Comparison of ENCODE assay signal across 26 cellular contexts in genomic region chr17:36686123-36686669, GRCh38.
DNase-seq lines count a peak whose midpoint lies in the region; ATAC-seq, FAIRE-seq and TF ChIP-seq lines count a peak whose summit lies in the region.
"Had no signal": no experiment of that assay in that cellular context is flagged by ENCODE, and none has a peak within 500 bp of the region (broad histone marks: within the 10 kb centered on the region; RNA-seq: fewer than 3 reads in every experiment).

No MANE protein-coding gene starts in this region.

- FAIRE-seq in HTR-8/SVneo (lab: Jason Lieb, UNC), result no peak

- H3K9me3 ChIP-seq in SJCRH30 (replicated peaks), result no peaks in the 10 kb centered on the region
- no peaks in the 10 kb centered on the region for H3K9me3 ChIP-seq in iPS-15b (ENCODE audit: control insufficient read depth, insufficient read depth, low read length)
- H3K9me3 ChIP-seq: right lobe of liver, upper lobe of left lung had no signal

- H3K27me3 ChIP-seq in SJCRH30 (peaks cover 15% of the 10 kb centered on the region), iPS-15b (ENCODE audit: control insufficient read depth, insufficient read depth, low read length) (no peaks in the 10 kb centered on the region)
- H3K27me3 ChIP-seq: neural progenitor cell, right lobe of liver, upper lobe of left lung had no signal

- no peak for TF ChIP-seq CTCF in nephron progenitor cell (IDR thresholded peaks at IDR 0.05)

- DNase-seq in COLO668 (lab: John Stamatoyannopoulos, UW; ENCODE audit: unreplicated experiment), result peak; percentile 2
- DNase-seq in LoVo (ENCODE audit: low spot score), result peak; percentile 33
- peak; percentile 40 to 52 for DNase-seq in SJCRH30
- no peak for DNase-seq in nephron progenitor cell
- DNase-seq in stimulated activated CD4-positive, alpha-beta T cell treated with anti-CD3 and anti-CD28 coated beads, Interleukin-1b, Interleukin-23, amount 100 ng/mL, for 48 hours, result no peak
- no peak for DNase-seq in HTR-8/SVneo (ENCODE audit: insufficient read length, low spot score)
- DNase-seq: activated CD4-positive, alpha-beta T cell treated with anti-CD3 and anti-CD28 coated beads for 48 hours; activated gamma-delta T cell; activated naive CD8-positive, alpha-beta T cell treated with anti-CD3 and anti-CD28 coated beads, Interleukin-2, amount 50 U/mL, for 24 hours; activated T-cell treated with anti-CD3 and anti-CD28 coated beads, Interleukin-2, amount 50 U/mL, for 1 hour; cerebellar nuclear complex; HCEC 1CT; head of caudate nucleus; IMR-90; NCI-H1105; NCI-H187 treated with DMSO at 0.1 percent for 48 hours; NCI-H774; right lobe of liver; stimulated activated CD4-positive, alpha-beta T cell treated with anti-CD3 and anti-CD28 coated beads, Interleukin-4, amount 100 ng/mL, for 4 hours; stimulated activated naive B cell treated with anti-CD40 and anti-IgM and Interleukin-4, amounts not matched to agents 10 μg/mL and 1 μg/mL and 100 μg/mL, for 72 hours; T-helper 9 cell; upper lobe of left lung; WERI-Rb-1 had no signal

- no peaks in the 10 kb centered on the region for H3K36me3 Mint-ChIP-seq in nephron progenitor cell (ENCODE audit: low read depth)
- no peaks in the 10 kb centered on the region for H3K36me3 Mint-ChIP-seq in stimulated activated memory B cell treated with anti-CD40 and anti-IgM and Interleukin-4, amounts not matched to agents 10 μg/mL and 1 μg/mL and 100 μg/mL, for 72 hours
- H3K36me3 Mint-ChIP-seq: neural progenitor cell; stimulated activated naive B cell treated with anti-CD40 and anti-IgM and Interleukin-4, amounts not matched to agents 10 μg/mL and 1 μg/mL and 100 μg/mL, for 72 hours had no signal

- H3K27me3 Mint-ChIP-seq in nephron progenitor cell (ENCODE audit: low read depth, poor library complexity), result peaks cover 74% of the 10 kb centered on the region
- peaks cover 50% of the 10 kb centered on the region for H3K27me3 Mint-ChIP-seq in stimulated activated memory B cell treated with anti-CD40 and anti-IgM and Interleukin-4, amounts not matched to agents 10 μg/mL and 1 μg/mL and 100 μg/mL, for 72 hours
- H3K27me3 Mint-ChIP-seq: activated naive CD8-positive, alpha-beta T cell treated with anti-CD3 and anti-CD28 coated beads, Interleukin-2, amount 50 U/mL, for 24 hours had no signal

- no peak overlapping the region for H3K4me3 ChIP-seq in SJCRH30
- no peak overlapping the region for H3K4me3 ChIP-seq in iPS-15b (ENCODE audit: low read depth, low read length)
- H3K4me3 ChIP-seq: neural progenitor cell, right lobe of liver, upper lobe of left lung had no signal

- no peaks in the 10 kb centered on the region for H3K9me3 Mint-ChIP-seq in nephron progenitor cell
- H3K9me3 Mint-ChIP-seq in stimulated activated memory B cell treated with anti-CD40 and anti-IgM and Interleukin-4, amounts not matched to agents 10 μg/mL and 1 μg/mL and 100 μg/mL, for 72 hours, result no peaks in the 10 kb centered on the region
- H3K9me3 Mint-ChIP-seq: activated naive CD8-positive, alpha-beta T cell treated with anti-CD3 and anti-CD28 coated beads, Interleukin-2, amount 50 U/mL, for 24 hours; neural progenitor cell; stimulated activated naive B cell treated with anti-CD40 and anti-IgM and Interleukin-4, amounts not matched to agents 10 μg/mL and 1 μg/mL and 100 μg/mL, for 72 hours had no signal

- peaks cover 54% of the 10 kb centered on the region for H3K4me1 Mint-ChIP-seq in nephron progenitor cell
- H3K4me1 Mint-ChIP-seq in stimulated activated memory B cell treated with anti-CD40 and anti-IgM and Interleukin-4, amounts not matched to agents 10 μg/mL and 1 μg/mL and 100 μg/mL, for 72 hours, result peaks cover 16% of the 10 kb centered on the region
- H3K4me1 Mint-ChIP-seq: activated naive CD8-positive, alpha-beta T cell treated with anti-CD3 and anti-CD28 coated beads, Interleukin-2, amount 50 U/mL, for 24 hours had no signal

- H3K9ac ChIP-seq in iPS-15b (ENCODE audit: low read depth, low read length), result peak overlapping the region; percentile 8
- H3K9ac ChIP-seq: neural progenitor cell had no signal

- H3K27ac ChIP-seq in SJCRH30, result no peak overlapping the region
- H3K27ac ChIP-seq: neural progenitor cell, right lobe of liver, upper lobe of left lung, WERI-Rb-1 had no signal

- H3K36me3 ChIP-seq in SJCRH30, result no peaks in the 10 kb centered on the region
- H3K36me3 ChIP-seq in iPS-15b (ENCODE audit: control insufficient read depth, insufficient read depth, low read length), result no peaks in the 10 kb centered on the region
- H3K36me3 ChIP-seq: neural progenitor cell, right lobe of liver, upper lobe of left lung, WERI-Rb-1 had no signal

- no peaks in the 10 kb centered on the region for H3K4me1 ChIP-seq in SJCRH30
- H3K4me1 ChIP-seq in iPS-15b (ENCODE audit: control insufficient read depth, insufficient read depth, low read length), result peaks cover 6% of the 10 kb centered on the region
- H3K4me1 ChIP-seq: right lobe of liver, upper lobe of left lung had no signal

- H3K4me3 Mint-ChIP-seq in nephron progenitor cell, result no peak overlapping the region
- no peak overlapping the region for H3K4me3 Mint-ChIP-seq in stimulated activated memory B cell treated with anti-CD40 and anti-IgM and Interleukin-4, amounts not matched to agents 10 μg/mL and 1 μg/mL and 100 μg/mL, for 72 hours
- H3K4me3 Mint-ChIP-seq: activated naive CD8-positive, alpha-beta T cell treated with anti-CD3 and anti-CD28 coated beads, Interleukin-2, amount 50 U/mL, for 24 hours; neural progenitor cell; stimulated activated naive B cell treated with anti-CD40 and anti-IgM and Interleukin-4, amounts not matched to agents 10 μg/mL and 1 μg/mL and 100 μg/mL, for 72 hours had no signal

- ATAC-seq in stimulated activated memory B cell treated with anti-CD40 and anti-IgM and Interleukin-4, amounts not matched to agents 10 μg/mL and 1 μg/mL and 100 μg/mL, for 72 hours, result no peak
- ATAC-seq: activated naive CD8-positive, alpha-beta T cell treated with anti-CD3 and anti-CD28 coated beads, Interleukin-2, amount 50 U/mL, for 24 hours; right lobe of liver; stimulated activated naive B cell treated with anti-CD40 and anti-IgM and Interleukin-4, amounts not matched to agents 10 μg/mL and 1 μg/mL and 100 μg/mL, for 72 hours had no signal

- no peak overlapping the region for H3K27ac Mint-ChIP-seq in nephron progenitor cell
- no peak overlapping the region for H3K27ac Mint-ChIP-seq in stimulated activated memory B cell treated with anti-CD40 and anti-IgM and Interleukin-4, amounts not matched to agents 10 μg/mL and 1 μg/mL and 100 μg/mL, for 72 hours
- H3K27ac Mint-ChIP-seq: activated naive CD8-positive, alpha-beta T cell treated with anti-CD3 and anti-CD28 coated beads, Interleukin-2, amount 50 U/mL, for 24 hours; neural progenitor cell; stimulated activated naive B cell treated with anti-CD40 and anti-IgM and Interleukin-4, amounts not matched to agents 10 μg/mL and 1 μg/mL and 100 μg/mL, for 72 hours had no signal

Comparison
In these comparisons a context has a peak if more than half of its experiments do, and no peak if none do; other contexts are left out.
1. DNase-seq: peak in COLO668 (single experiment), LoVo (single experiment) and SJCRH30 (2 of 2); none in nephron progenitor cell (single experiment), stimulated activated CD4-positive, alpha-beta T cell treated with anti-CD3 and anti-CD28 coated beads, Interleukin-1b, Interleukin-23, amount 100 ng/mL, for 48 hours (single experiment) and HTR-8/SVneo (single experiment).